26 cellular contexts compared by ENCODE assay signal in the genomic region with DNA sequence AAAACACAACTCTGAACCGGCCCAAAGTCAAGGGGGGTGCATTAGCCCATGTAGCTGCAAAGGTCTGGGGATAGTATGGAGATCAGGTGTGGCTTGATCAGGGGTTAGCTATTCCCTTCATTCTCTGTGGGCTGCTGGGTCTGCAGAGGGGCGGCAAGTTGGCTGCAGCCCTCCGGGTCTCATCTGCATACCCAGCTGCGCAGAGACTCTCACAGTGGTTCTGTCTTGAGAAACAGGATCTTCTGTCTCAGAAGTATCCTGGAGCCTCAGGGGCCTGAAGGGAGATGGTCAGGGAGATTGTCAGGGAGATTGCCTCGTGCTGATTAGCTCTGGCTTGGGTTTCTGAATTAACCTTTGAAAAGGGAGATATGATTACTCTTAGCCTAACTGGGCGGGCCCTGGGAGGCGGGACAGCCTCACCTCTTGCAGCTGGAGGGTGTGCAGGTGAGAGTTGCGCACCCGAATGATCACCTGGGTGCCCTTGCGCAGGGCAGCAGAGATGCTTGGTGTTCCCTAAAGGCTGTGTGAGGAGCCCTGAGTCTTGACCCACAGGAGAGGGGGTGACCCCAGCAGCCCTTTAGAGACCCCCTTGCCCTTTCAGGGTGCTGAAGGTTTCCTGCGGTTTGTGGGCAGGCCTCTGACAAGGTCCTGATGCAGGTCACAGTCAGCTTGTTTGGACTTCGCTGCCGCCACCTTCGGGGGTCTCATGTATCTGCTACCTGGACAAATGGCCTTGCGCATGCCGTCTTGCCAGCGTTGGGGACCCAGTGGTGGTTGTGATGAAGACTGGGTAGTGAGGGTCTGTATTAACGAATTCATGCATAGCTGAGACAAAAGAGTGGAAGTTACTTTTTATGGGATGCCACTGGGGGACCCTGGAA. TPM values are rescaled to one million over a fixed set of nuclear protein-coding genes. Genes with fewer than 3 reads are reported as not detected.
"Had no signal": no experiment of that assay in that cellular context is flagged by ENCODE, and none has a peak within 500 bp of the region (broad histone marks: within the 10 kb centered on the region; RNA-seq: fewer than 3 reads in every experiment).

No MANE protein-coding gene starts in this region.

- ATAC-seq: activated CD8-positive, alpha-beta T cell treated with anti-CD3 and anti-CD28 coated beads, Interleukin-2, amount 10 ng/mL, durations not matched to agents 7 days and 5 days; activated naive CD4-positive, alpha-beta T cell treated with anti-CD3 and anti-CD28 coated beads, Interleukin-2, amount 50 U/mL, for 72 hours; heart right ventricle; left lung; natural killer cell; psoas muscle had no signal

- H3K36me3 Mint-ChIP-seq: natural killer cell had no signal

- H3K9me3 ChIP-seq: heart right ventricle, left lung, ovary, psoas muscle, right atrium auricular region, tibial artery had no signal

- H3K27ac ChIP-seq: brain microvascular endothelial cell, heart right ventricle, left lung, ovary, psoas muscle, right atrium auricular region, tibial artery had no signal

- H3K9me3 Mint-ChIP-seq: natural killer cell had no signal

- H3K4me1 ChIP-seq: heart right ventricle, left lung, psoas muscle, right atrium auricular region, tibial artery had no signal

- H3K36me3 ChIP-seq: brain microvascular endothelial cell, heart right ventricle, left lung, ovary, right atrium auricular region, tibial artery had no signal

- H3K27me3 ChIP-seq: ovary, right atrium auricular region had no signal

- H3K4me3 Mint-ChIP-seq: activated CD8-positive, alpha-beta T cell treated with anti-CD3 and anti-CD28 coated beads, Interleukin-2, amount 10 ng/mL, durations not matched to agents 7 days and 5 days; activated T-helper 1 cell treated with anti-CD3 and anti-CD28 coated beads, Interleukin-12 subunit alpha, Interleukin-12 subunit beta, Interleukin-2, Interleukin-4 antibody, amounts not matched to agents 30 ng/mL and 10 ng/mL and 1 ng/mL, durations not matched to agents 14 hours and 24 hours and 36 hours; natural killer cell; stimulated activated naive CD8-positive, alpha-beta T cell treated with anti-CD3 and anti-CD28 coated beads, Interleukin-15, Interleukin-2, amounts not matched to agents 100 ng/mL and 50 ng/mL, for 24 hours had no signal

- DNase-seq: activated CD4-positive, alpha-beta T cell treated with anti-CD3 and anti-CD28 coated beads for 1 hour; activated CD4-positive, alpha-beta T cell treated with anti-CD3 and anti-CD28 coated beads, Interleukin-2, amount 50 U/mL, for 1 hour; activated CD8-positive, alpha-beta T cell treated with anti-CD3 and anti-CD28 coated beads, Interleukin-2, amount 10 ng/mL, durations not matched to agents 7 days and 5 days; activated gamma-delta T cell; aorta; brain microvascular endothelial cell; caudate nucleus; dermis blood vessel endothelial cell; effector CD8-positive, alpha-beta T cell; erythroblast; foreskin fibroblast; heart right ventricle; natural killer cell; ovary; psoas muscle; stimulated activated CD4-positive, alpha-beta T cell treated with anti-CD3 and anti-CD28 coated beads, Interleukin-1b, Interleukin-23, amount 100 ng/mL, for 48 hours; substantia nigra; T-helper 9 cell; tibial artery had no signal

- H3K27ac Mint-ChIP-seq: activated CD8-positive, alpha-beta T cell treated with anti-CD3 and anti-CD28 coated beads, Interleukin-2, amount 10 ng/mL, durations not matched to agents 7 days and 5 days; activated naive CD4-positive, alpha-beta T cell treated with anti-CD3 and anti-CD28 coated beads, Interleukin-2, amount 50 U/mL, for 72 hours; activated T-helper 1 cell treated with anti-CD3 and anti-CD28 coated beads, Interleukin-12 subunit alpha, Interleukin-12 subunit beta, Interleukin-2, Interleukin-4 antibody, amounts not matched to agents 30 ng/mL and 10 ng/mL and 1 ng/mL, durations not matched to agents 14 hours and 24 hours and 36 hours; natural killer cell; stimulated activated naive CD8-positive, alpha-beta T cell treated with anti-CD3 and anti-CD28 coated beads, Interleukin-15, Interleukin-2, amounts not matched to agents 100 ng/mL and 50 ng/mL, for 24 hours had no signal

- FAIRE-seq: keratinocyte had no signal

- H3K4me3 ChIP-seq: heart right ventricle, left lung, lung, ovary, psoas muscle, right atrium auricular region, tibial artery had no signal

RNA-seq across cellular contexts. Expression of a gene that starts 7.3 kb away (rescaled TPM):
- total RNA-seq: dermis blood vessel endothelial cell had no signal
- polyA plus RNA-seq: aorta, psoas muscle had no signal
